8 cellular contexts compared by ENCODE assay signal in the genomic region with DNA sequence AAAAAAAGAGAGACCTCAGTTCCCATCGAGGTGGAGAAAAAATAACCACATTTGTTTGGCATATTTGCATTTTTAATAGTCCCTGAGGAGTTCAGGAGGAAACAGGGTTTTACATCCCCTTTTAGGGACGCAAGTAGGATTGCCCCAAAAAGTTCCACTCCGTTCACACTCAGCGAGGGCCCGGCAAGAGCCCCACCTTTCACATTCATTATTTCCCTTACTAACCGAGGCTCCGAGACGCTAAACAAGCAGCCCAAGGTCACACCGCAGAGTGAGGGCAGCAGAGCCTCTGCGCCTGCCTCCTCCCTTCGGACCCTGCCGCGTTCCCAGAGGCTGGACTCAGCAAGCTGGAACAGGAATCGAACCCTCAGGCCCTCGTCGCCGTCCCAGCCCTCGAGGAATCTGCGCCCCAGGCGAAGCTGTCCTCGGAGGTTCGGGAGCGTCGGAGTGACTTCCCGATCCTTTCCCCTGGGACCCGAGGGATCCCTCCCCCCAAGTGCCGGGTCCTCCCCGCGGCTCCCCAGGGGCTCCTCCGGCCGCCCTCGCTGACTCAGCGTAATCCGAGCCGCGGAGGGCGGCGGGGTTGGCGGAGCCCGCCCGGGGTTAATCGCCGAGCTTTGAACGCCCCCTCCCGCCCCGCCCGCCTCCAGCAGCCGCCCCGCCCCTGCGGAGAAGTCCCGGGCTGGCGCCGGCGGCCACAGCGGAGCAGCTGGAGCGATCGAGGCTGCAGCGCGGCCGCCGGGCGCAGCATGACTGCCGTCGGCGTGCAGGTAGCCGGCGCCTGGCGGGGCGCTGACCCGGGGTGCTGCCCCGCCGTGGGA. TPM values are rescaled to one million over a fixed set of nuclear protein-coding genes. Genes with fewer than 3 reads are reported as not detected.
DNase-seq lines count a peak whose midpoint lies in the region; ATAC-seq and TF ChIP-seq lines count a peak whose summit lies in the region.

A gene with protein sequence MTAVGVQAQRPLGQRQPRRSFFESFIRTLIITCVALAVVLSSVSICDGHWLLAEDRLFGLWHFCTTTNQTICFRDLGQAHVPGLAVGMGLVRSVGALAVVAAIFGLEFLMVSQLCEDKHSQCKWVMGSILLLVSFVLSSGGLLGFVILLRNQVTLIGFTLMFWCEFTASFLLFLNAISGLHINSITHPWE (plus strand): TSS at position 700 of the 821 bp plus-strand sequence. CDS start 50 bp downstream, at position 750.

- no peaks in the 10 kb centered on the region for H3K9me3 ChIP-seq in mammary epithelial cell (replicated peaks; ENCODE audit: insufficient read depth, low read length)

- no peak within 1 kb of the TSS for H3K9ac ChIP-seq in mammary epithelial cell (ENCODE audit: insufficient read depth, low read length)

- no peak within 1 kb of the TSS for H3K27ac ChIP-seq in mammary epithelial cell (ENCODE audit: insufficient read depth, low read depth, low read length)

- H3K4me1 ChIP-seq in mammary epithelial cell (ENCODE audit: insufficient read depth, low read length) = peaks cover 7% of the 10 kb centered on the region

- no peaks in the 10 kb centered on the region for H3K36me3 ChIP-seq in mammary epithelial cell (ENCODE audit: insufficient read depth, low read length)

- intact Hi-C loops in mammary epithelial cell (cut with micrococcal nuclease) = no loop called here

- H2AFZ ChIP-seq in mammary epithelial cell (ENCODE audit: low read depth, low read length) = peak within 1 kb of the TSS; percentile 76

- H4K20me1 ChIP-seq in mammary epithelial cell (ENCODE audit: insufficient read depth, low read length) = no peaks in the 10 kb centered on the region

- WGBS in mammary epithelial cell (ENCODE audit: low coverage, missing lambda C conversion rate) = 80% methylated on average over 6 of the region's 72 CpGs

- peak within 1 kb of the TSS; percentile 69 for H3K4me2 ChIP-seq in mammary epithelial cell (ENCODE audit: insufficient read depth, low read depth, low read length)

- dilution Hi-C loops in mammary epithelial cell (cut with HindIII; ENCODE audit: low sequenced_read_pairs) = no loop called here

- CTCF ChIA-PET in mammary epithelial cell (lab: Charles Lee; ENCODE audit: low non-redundant PET) = no interaction called here

- H3K27me3 ChIP-seq in mammary epithelial cell (ENCODE audit: insufficient read depth, low read length) = peaks cover 14% of the 10 kb centered on the region

- H3K79me2 ChIP-seq in mammary epithelial cell (ENCODE audit: insufficient read depth, low read length) = no peaks in the 10 kb centered on the region

- ATAC-seq in GM19023 (IDR thresholded peaks at IDR 0.05; ENCODE audit: unreplicated experiment) = peak; percentile 69
- ATAC-seq in HG03060 (IDR thresholded peaks at IDR 0.05; ENCODE audit: low read depth, unreplicated experiment) = peak; percentile 42

- peak within 1 kb of the TSS; percentile 15 to 32 (median 31) for H3K4me3 ChIP-seq in mammary epithelial cell (replicated peaks in 1 of 3; ENCODE audit: insufficient read depth in 1 of 3, low read depth in 2 of 3, low read length in 3 of 3)

- TF ChIP-seq CTCF in mammary epithelial cell (conservative IDR thresholded peaks at IDR 0.05 in 1 of 2, IDR thresholded peaks at IDR 0.05 in 1 of 2; ENCODE audit: extremely low read depth in 1 of 2, insufficient read depth in 1 of 2, low read depth in 1 of 2, low read length in 2 of 2) = no peak

- BruUV-seq in mammary epithelial cell (replicated peaks; lab: Mats Ljungman, UMichigan) = no TSS peak

- in situ Hi-C loops in mammary epithelial cell (cut with MboI; ENCODE audit: low sequenced_read_pairs in 2 of 2) = no loop called here

- peak; percentile 93 for DNase-seq in DMS 273 (lab: John Stamatoyannopoulos, UW; ENCODE audit: unreplicated experiment)
- peak; percentile 71 for DNase-seq in NCI-H460 (ENCODE audit: extremely low read depth, low read depth)
- peak; percentile 15 for DNase-seq in mammary epithelial cell
- DNase-seq in kidney glomerular epithelial cell (lab: John Stamatoyannopoulos, UW) = peak; percentile 72
- peak; percentile 4 for DNase-seq in stimulated activated CD8-positive, alpha-beta memory T cell treated with anti-CD3 and anti-CD28 coated beads, Interleukin-4, amount 100 ng/mL, for 24 hours (ENCODE audit: low read depth)
- DNase-seq in MV-4-11 (lab: John Stamatoyannopoulos, UW) = no peak

RNA-seq across cellular contexts. Expression of the gene that starts here (rescaled TPM):
- 1.4 and 2.5 TPM in 2 replicates for total RNA-seq in NCI-H460 (2014; rRNA removed; shearing (Covaris generic))
- polyA plus RNA-seq in NCI-H460 (2014; cell fraction: nucleus; rRNA removed) = 9.8 and 16.6 TPM in 2 replicates
- total RNA-seq in mammary epithelial cell = not detected
- polyA plus RNA-seq in mammary epithelial cell = 0.03 TPM
- polyA minus RNA-seq in mammary epithelial cell = not detected

Comparison
In these comparisons a context has a peak if more than half of its experiments do, and no peak if none do; other contexts are left out.
1. Peak in DNase-seq, H3K4me3 ChIP-seq and H3K4me2 ChIP-seq in mammary epithelial cell; RNA of the gene not detected or under 1 TPM.